ENCODE assay signal across 10 cellular contexts in the genomic region with DNA sequence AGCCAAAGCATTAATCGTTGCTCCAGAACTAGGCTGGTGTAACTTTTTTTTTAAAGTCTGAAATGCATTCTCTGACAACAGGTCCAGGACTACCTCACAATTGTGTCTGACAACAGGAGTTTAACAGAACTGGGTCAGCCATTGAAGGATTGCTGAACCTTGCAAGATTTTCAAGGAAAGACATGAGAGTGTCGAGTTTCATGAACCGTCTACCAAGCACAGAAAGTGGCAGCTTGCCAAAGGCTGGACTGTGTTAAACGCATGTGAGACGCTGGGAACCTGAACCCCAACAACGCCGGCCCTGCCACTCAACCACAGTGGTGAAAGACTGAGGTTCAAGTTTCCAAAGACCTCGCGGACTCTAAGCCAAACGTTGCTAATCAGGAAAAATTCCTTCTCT.
DNase-seq lines count a peak whose midpoint lies in the region; ATAC-seq and TF ChIP-seq lines count a peak whose summit lies in the region.
"Had no signal": no experiment of that assay in that cellular context is flagged by ENCODE, and none has a peak within 500 bp of the region (broad histone marks: within the 10 kb centered on the region; RNA-seq: fewer than 3 reads in every experiment).

No MANE protein-coding gene starts in this region.

- TF ChIP-seq CTCF in AG04450 (IDR thresholded peaks at IDR 0.05; ENCODE audit: low read depth, low read length): no peak
- TF ChIP-seq CTCF in brain microvascular endothelial cell (IDR thresholded peaks at IDR 0.05; ENCODE audit: low read depth, low read length, missing control alignments): no peak

- POLR2A ChIA-PET in AG04450 (lab: Yijun Ruan, JAX): no interaction called here

- H3K36me3 Mint-ChIP-seq in activated naive CD8-positive, alpha-beta T cell treated with anti-CD3 and anti-CD28 coated beads for 36 hours: no peaks in the 10 kb centered on the region

- no peaks in the 10 kb centered on the region for H3K36me3 ChIP-seq in brain microvascular endothelial cell (replicated peaks)
- H3K36me3 ChIP-seq in mesodermal cell (ENCODE audit: control insufficient read depth, insufficient read depth, low read length): peaks cover 12% of the 10 kb centered on the region

- no peak for ATAC-seq in HG03135 (IDR thresholded peaks at IDR 0.05; ENCODE audit: unreplicated experiment)
- ATAC-seq in HG03342 (IDR thresholded peaks at IDR 0.05; ENCODE audit: unreplicated experiment): no peak

- H3K27ac Mint-ChIP-seq in activated naive CD8-positive, alpha-beta T cell treated with anti-CD3 and anti-CD28 coated beads for 36 hours: no peak overlapping the region

- H3K4me3 ChIP-seq in AG04450 (ENCODE audit: low read depth, low read length): no peak overlapping the region
- no peak overlapping the region for H3K4me3 ChIP-seq in brain microvascular endothelial cell (ENCODE audit: low read depth, low read length)
- no peak overlapping the region for H3K4me3 ChIP-seq in mesodermal cell (ENCODE audit: extremely low read depth, insufficient read depth, low read length, poor library complexity, severe bottlenecking)
- H3K4me3 ChIP-seq: BLaER1 treated with 17β-estradiol and CSF1 and Interleukin-3, amounts not matched to agents 10 nM and 100 nM had no signal

- H3K4me3 Mint-ChIP-seq in activated naive CD8-positive, alpha-beta T cell treated with anti-CD3 and anti-CD28 coated beads for 36 hours: no peak overlapping the region

- WGBS in mesodermal cell (ENCODE audit: insufficient coverage in 2 of 2), 2 experiments: 77 to 85% methylated on average over 6 to 8 of the region's 10 CpGs

- no peaks in the 10 kb centered on the region for H3K27me3 ChIP-seq in AG04450 (ENCODE audit: control insufficient read depth, insufficient read depth, low read length)
- H3K27me3 ChIP-seq in brain microvascular endothelial cell (replicated peaks): no peaks in the 10 kb centered on the region
- H3K27me3 ChIP-seq: BLaER1 treated with 17β-estradiol and CSF1 and Interleukin-3, amounts not matched to agents 10 nM and 100 nM had no signal

- in situ Hi-C loops in brain microvascular endothelial cell (cut with HindIII; ENCODE audit: low pct_ligation_motif_present, low sequenced_read_pairs): no loop called here

- H3K27ac ChIP-seq in AG04450 (ENCODE audit: low read depth, low read length) (no peak overlapping the region), brain microvascular endothelial cell (peak overlapping the region; percentile 47), mesodermal cell (ENCODE audit: low read depth, low read length, severe bottlenecking) (peak overlapping the region; percentile 43)

- peaks cover 7% of the 10 kb centered on the region for H3K4me1 ChIP-seq in mesodermal cell (ENCODE audit: control insufficient read depth, insufficient read depth, low read length, poor library complexity, severe bottlenecking)

- H3K4me1 Mint-ChIP-seq in activated naive CD8-positive, alpha-beta T cell treated with anti-CD3 and anti-CD28 coated beads for 36 hours: no peaks in the 10 kb centered on the region

- H3K27me3 Mint-ChIP-seq in activated naive CD8-positive, alpha-beta T cell treated with anti-CD3 and anti-CD28 coated beads for 36 hours: no peaks in the 10 kb centered on the region

- DNase-seq in AG04450 (ENCODE audit: low read depth, low spot score) (peak; percentile 56), NCI-H1436 treated with DMSO at 0.1 percent for 48 hours (lab: John Stamatoyannopoulos, UW) (peak; percentile 9), brain microvascular endothelial cell (peak; percentile 92), putamen (ENCODE audit: low spot score) (no peak)
- no peak for DNase-seq in activated naive CD8-positive, alpha-beta T cell treated with anti-CD3 and anti-CD28 coated beads for 36 hours
- DNase-seq: activated CD4-positive, alpha-beta T cell treated with anti-CD3 and anti-CD28 coated beads for 4 hours had no signal

- H3K9me3 ChIP-seq in AG04450 (ENCODE audit: control insufficient read depth, insufficient read depth, low read length): no peaks in the 10 kb centered on the region
- H3K9me3 ChIP-seq in mesodermal cell (ENCODE audit: control insufficient read depth, low read length): no peaks in the 10 kb centered on the region

- H3K9me3 Mint-ChIP-seq in activated naive CD8-positive, alpha-beta T cell treated with anti-CD3 and anti-CD28 coated beads for 36 hours: peaks cover 1% of the 10 kb centered on the region

- CTCF ChIA-PET in AG04450 (lab: Charles Lee): no interaction called here

Comparison
In these comparisons a context has a peak if more than half of its experiments do, and no peak if none do; other contexts are left out.
1. DNase-seq: peak in AG04450 (single experiment), NCI-H1436 treated with DMSO at 0.1 percent for 48 hours (single experiment) and brain microvascular endothelial cell (single experiment); none in activated naive CD8-positive, alpha-beta T cell treated with anti-CD3 and anti-CD28 coated beads for 36 hours (single experiment) and putamen (single experiment).